Comparison of ENCODE assay signal across 30 cellular contexts in the genomic region with DNA sequence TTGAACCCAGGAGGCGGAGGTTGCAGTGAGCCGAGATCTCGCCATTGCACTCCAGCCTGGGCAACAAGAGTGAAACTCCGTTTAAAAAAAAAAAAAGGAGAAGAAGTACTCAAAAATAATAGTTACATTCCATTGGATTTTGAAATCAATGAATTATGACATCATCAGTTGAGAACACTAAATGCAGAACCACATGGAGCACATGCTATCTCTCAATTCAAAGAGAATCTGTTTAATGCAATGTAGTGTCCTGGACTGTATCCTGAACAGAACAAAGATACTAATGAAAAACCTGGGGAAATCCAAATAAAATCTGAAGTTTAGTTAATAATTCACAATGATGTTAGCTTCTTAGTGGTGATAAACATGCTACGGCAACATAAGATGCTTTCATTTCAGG. TPM values are rescaled to one million over a fixed set of nuclear protein-coding genes. Genes with fewer than 3 reads are reported as not detected.
DNase-seq lines count a peak whose midpoint lies in the region; ATAC-seq and TF ChIP-seq lines count a peak whose summit lies in the region.
"Had no signal": no experiment of that assay in that cellular context is flagged by ENCODE, and none has a peak within 500 bp of the region (broad histone marks: within the 10 kb centered on the region; RNA-seq: fewer than 3 reads in every experiment).

No MANE protein-coding gene starts in this region.

- TF ChIP-seq CTCF in cardiac fibroblast (IDR thresholded peaks at IDR 0.05; ENCODE audit: low read depth, low read length): no peak

- DNase-seq in EH (ENCODE audit: low read depth) (peak; percentile 24), MV-4-11 (lab: John Stamatoyannopoulos, UW) (peak; percentile 55), cardiac fibroblast (ENCODE audit: low read depth in 2 of 2) (peak; percentile 36 to 63), left lobe of liver (ENCODE audit: low spot score) (no peak), OCI-M1 (lab: John Stamatoyannopoulos, UW) (no peak), NCI-H2081 treated with DMSO at 0.1 percent for 48 hours (lab: John Stamatoyannopoulos, UW) (no peak), RKO (ENCODE audit: low spot score) (no peak), germinal center (ENCODE audit: low spot score) (no peak)
- DNase-seq: ACHN; activated CD4-positive, alpha-beta T cell treated with anti-CD3 and anti-CD28 coated beads, Interleukin-2, amount 10 ng/mL, durations not matched to agents 24 days and 14 days; activated gamma-delta T cell; central memory CD4-positive, alpha-beta T cell; COR-L47; DMS53; endodermal cell; GDM1; hypothalamus; KG1; left colon; MG63; NCI-H1436; NCI-H774; nephron progenitor cell; retina; small intestine; stimulated activated naive CD4-positive, alpha-beta T cell; T-cell; upper lobe of left lung had no signal

- ATAC-seq in left lobe of liver: peak; percentile 47
- ATAC-seq: GM23338, left colon, T-cell had no signal

- H3K4me3 ChIP-seq in cardiac fibroblast (replicated peaks in 1 of 2; ENCODE audit: low read depth in 2 of 2, low read length in 2 of 2): no peak overlapping the region
- H3K4me3 ChIP-seq: BLaER1 treated with 17β-estradiol and CSF1 and Interleukin-3, amounts not matched to agents 10 nM and 100 nM; GM23338; MG63; upper lobe of left lung had no signal

RNA-seq across cellular contexts. Expression of gene CDC14B, which starts 20.3 kb away (rescaled TPM):
- 29.0 TPM for total RNA-seq in left lobe of liver

RNA-seq across cellular contexts. Expression of gene PRXL2C, which starts 55.8 kb away (rescaled TPM):
- 2.8 TPM for total RNA-seq in left lobe of liver

Comparison
In these comparisons a context has a peak if more than half of its experiments do, and no peak if none do; other contexts are left out.
1. DNase-seq: peak in EH (single experiment), MV-4-11 (single experiment) and cardiac fibroblast (2 of 2); none in left lobe of liver (single experiment), OCI-M1 (single experiment), NCI-H2081 treated with DMSO at 0.1 percent for 48 hours (single experiment), RKO (single experiment) and germinal center (single experiment).